Comparison of ENCODE assay signal across 25 cellular contexts in genomic region chr2:189555243-189555642, GRCh38. TPM values are rescaled to one million over a fixed set of nuclear protein-coding genes. Genes with fewer than 3 reads are reported as not detected.
DNase-seq lines count a peak whose midpoint lies in the region; ATAC-seq, FAIRE-seq and TF ChIP-seq lines count a peak whose summit lies in the region.
"Had no signal": no experiment of that assay in that cellular context is flagged by ENCODE, and none has a peak within 500 bp of the region (broad histone marks: within the 10 kb centered on the region; RNA-seq: fewer than 3 reads in every experiment).

No MANE protein-coding gene starts in this region.

- ATAC-seq in left lung (no peak), GM18867 (IDR thresholded peaks at IDR 0.05; ENCODE audit: unreplicated experiment) (no peak), heart right ventricle (no peak)
- ATAC-seq: activated CD8-positive, alpha-beta memory T cell treated with anti-CD3 and anti-CD28 coated beads, Interleukin-2, amount 10 ng/mL, durations not matched to agents 7 days and 5 days; activated naive CD4-positive, alpha-beta T cell treated with anti-CD3 and anti-CD28 coated beads, Interleukin-2, amount 50 U/mL, for 72 hours; CD8-positive, alpha-beta T cell; foreskin keratinocyte; natural killer cell; stimulated activated naive CD8-positive, alpha-beta T cell treated with anti-CD3 and anti-CD28 coated beads, Interleukin-15, Interleukin-2, amounts not matched to agents 100 U/mL and 50 U/mL, for 24 hours had no signal

- 24 to 42% methylated on average over 3 of the region's 3 CpGs for whole genome bisulfite sequencing in transverse colon (ENCODE audit: low coverage in 1 of 2), 2 donors
- 91 to 94% methylated on average over 3 of the region's 3 CpGs for WGBS in heart right ventricle, 2 donors

- H3K4me3 ChIP-seq in ascending aorta, result no peak overlapping the region
- H3K4me3 ChIP-seq in transverse colon, result no peak overlapping the region
- H3K4me3 ChIP-seq in left lung, result no peak overlapping the region
- H3K4me3 ChIP-seq in heart right ventricle, result no peak overlapping the region
- H3K4me3 ChIP-seq: psoas muscle, tibial nerve had no signal

- TF ChIP-seq EP300 in transverse colon (IDR thresholded peaks at IDR 0.05; ENCODE audit: low read depth), result no peak

- TF ChIP-seq POLR2A in transverse colon (IDR thresholded peaks at IDR 0.05), result no peak

- intact Hi-C loops in ascending aorta (cut with DNase I) (loop anchor here (10.0 kb wide), 1 partner anchor 180 kb away; no protein-coding TSS in a partner anchor), transverse colon (cut with DNase I; ENCODE audit: low total_unique reads) (no loop called here), left lung (cut with DNase I) (no loop called here), heart right ventricle (cut with DNase I) (no loop called here)

- TF ChIP-seq CTCF in ascending aorta (IDR thresholded peaks at IDR 0.05), result no peak
- no peak for TF ChIP-seq CTCF in transverse colon (IDR thresholded peaks at IDR 0.05)
- no peak for TF ChIP-seq CTCF in left lung (IDR thresholded peaks at IDR 0.05)
- no peak for TF ChIP-seq CTCF in heart right ventricle (IDR thresholded peaks at IDR 0.05)

- no peaks in the 10 kb centered on the region for H3K27me3 ChIP-seq in ascending aorta
- H3K27me3 ChIP-seq in transverse colon, result no peaks in the 10 kb centered on the region
- no peaks in the 10 kb centered on the region for H3K27me3 ChIP-seq in left lung
- no peaks in the 10 kb centered on the region for H3K27me3 ChIP-seq in heart right ventricle
- H3K27me3 ChIP-seq: foreskin keratinocyte, tibial nerve had no signal

- H3K36me3 ChIP-seq in ascending aorta (peaks cover 0 to 5% of the 10 kb centered on the region in 2 donors), transverse colon (no peaks in the 10 kb centered on the region), left lung (peaks cover 0 to 2% of the 10 kb centered on the region in 2 donors), heart right ventricle (peaks cover 0 to 5% (median 0%) of the 10 kb centered on the region in 9 donors)
- H3K36me3 ChIP-seq: tibial nerve had no signal

- peak overlapping the region; percentile 82 to 89 for H3K27ac ChIP-seq in ascending aorta
- peak overlapping the region; percentile 3 to 37 (median 14) for H3K27ac ChIP-seq in transverse colon
- H3K27ac ChIP-seq in left lung, result no peak overlapping the region
- H3K27ac ChIP-seq in heart right ventricle, result no peak overlapping the region
- H3K27ac ChIP-seq: foreskin keratinocyte, psoas muscle, tibial nerve had no signal

- DNase-seq in HTR-8/SVneo (ENCODE audit: insufficient read length, low spot score), result peak; percentile 12
- DNase-seq in ascending aorta (ENCODE audit: low spot score in 2 of 2), result no peak
- peak; percentile 34 for DNase-seq in kidney glomerular epithelial cell (lab: John Stamatoyannopoulos, UW)
- DNase-seq in transverse colon, result no peak
- DNase-seq in left lung, result no peak
- no peak for DNase-seq in T1000 (lab: John Stamatoyannopoulos, UW)
- no peak for DNase-seq in heart right ventricle
- DNase-seq: activated CD4-positive, alpha-beta T cell treated with anti-CD3 and anti-CD28 coated beads, Interleukin-2, amount 10 ng/mL, durations not matched to agents 24 days and 14 days; activated CD8-positive, alpha-beta memory T cell treated with anti-CD3 and anti-CD28 coated beads, Interleukin-2, amount 10 ng/mL, durations not matched to agents 7 days and 5 days; CD8-positive, alpha-beta T cell; cortex of kidney; kidney; natural killer cell; NCI-H1417 treated with DMSO at 0.1 percent for 48 hours; NCI-H2107; NCI-H524; psoas muscle; Right ventricle myocardium superior; small intestine; stimulated activated CD4-positive, alpha-beta T cell treated with anti-CD3 and anti-CD28 coated beads, Interleukin-2, amount 100 ng/mL, for 48 hours; stimulated activated naive CD8-positive, alpha-beta T cell treated with anti-CD3 and anti-CD28 coated beads, Interleukin-15, Interleukin-2, amounts not matched to agents 100 U/mL and 50 U/mL, for 24 hours had no signal

- no peak for FAIRE-seq in HTR-8/SVneo (lab: Jason Lieb, UNC)
- FAIRE-seq: kidney, small intestine had no signal

- H3K9me3 ChIP-seq in ascending aorta (no peaks in the 10 kb centered on the region), transverse colon (no peaks in the 10 kb centered on the region), left lung (no peaks in the 10 kb centered on the region), heart right ventricle (no peaks in the 10 kb centered on the region)
- H3K9me3 ChIP-seq: psoas muscle, tibial nerve had no signal

- H3K4me1 ChIP-seq in ascending aorta (peaks cover 28 to 79% of the 10 kb centered on the region in 2 donors), transverse colon (peaks cover 11 to 79% (median 30%) of the 10 kb centered on the region in 4 donors), left lung (peaks cover 0 to 13% of the 10 kb centered on the region in 2 donors), heart right ventricle (peaks cover 7 to 66% (median 42%) of the 10 kb centered on the region in 9 donors)

- in situ Hi-C loops in transverse colon (cut with MboI; ENCODE audit: low pct_ligation_motif_present in 1 of 4, low pct_unique_long_range_greater_than_20kb in 1 of 4, low sequenced_read_pairs in 3 of 4), result no loop called here

RNA-seq across cellular contexts. Expression of gene SLC40A1, which starts 25.3 kb away (rescaled TPM):
- 40.8 TPM for total RNA-seq in ascending aorta
- 100 to 1,000 TPM in 2 of 4 donors, 10 to 100 TPM in 2; 26.3 to 345 (median 186) TPM for total RNA-seq in transverse colon
- 100 to 1,000 TPM; 104 to 153 TPM for total RNA-seq in left lung
- total RNA-seq in heart right ventricle, result 10 to 100 TPM; 31.1 to 93.9 (median 47.9) TPM
- 10 to 100 TPM in 1 of 2 donors, 1 to 10 TPM in 1; 9.4 to 15.1 TPM for polyA plus RNA-seq in heart right ventricle

Comparison
In these comparisons a context has a peak if more than half of its experiments do, and no peak if none do; other contexts are left out.
1. DNase-seq: peak in HTR-8/SVneo (single experiment) and kidney glomerular epithelial cell (single experiment); none in ascending aorta (0 of 2), transverse colon (single experiment), left lung (0 of 2), T1000 (single experiment) and heart right ventricle (0 of 2).
2. H3K27ac ChIP-seq: peak in ascending aorta (2 of 2) and transverse colon (4 of 4); none in left lung (0 of 2) and heart right ventricle (0 of 10).